Comparison of ENCODE assay signal across 9 cellular contexts in genomic region chr5:35202319-35203111, GRCh38. TPM values are rescaled to one million over a fixed set of nuclear protein-coding genes. Genes with fewer than 3 reads are reported as not detected.
A peak's percentile ranks its signal among the peaks of the same experiment; 100 is the strongest.
DNase-seq lines count a peak whose midpoint lies in the region; ATAC-seq and TF ChIP-seq lines count a peak whose summit lies in the region.
"Had no signal": no experiment of that assay in that cellular context is flagged by ENCODE, and none has a peak within 500 bp of the region (broad histone marks: within the 10 kb centered on the region; RNA-seq: fewer than 3 reads in every experiment).

No MANE protein-coding gene starts in this region.

- no peaks in the 10 kb centered on the region for H3K79me2 ChIP-seq in mesendoderm (ENCODE audit: control insufficient read depth, insufficient read depth, low read length)

- no peak overlapping the region for H3K4me2 ChIP-seq in mesendoderm (ENCODE audit: low read length)

- ATAC-seq in GM18520 (IDR thresholded peaks at IDR 0.05; ENCODE audit: unreplicated experiment) (peak; percentile 50), HG03565 (IDR thresholded peaks at IDR 0.05; ENCODE audit: unreplicated experiment) (peak; percentile 92), GM18505 (IDR thresholded peaks at IDR 0.05; ENCODE audit: unreplicated experiment) (no peak)

- no peak overlapping the region for H2BK15ac ChIP-seq in mesendoderm (replicated peaks; ENCODE audit: low read depth)

- no peaks in the 10 kb centered on the region for H3K79me1 ChIP-seq in mesendoderm (ENCODE audit: low read length)

- WGBS in mesendoderm (ENCODE audit: extremely low coverage, insufficient coverage, low lambda C conversion rate): no CpG with 5 or more reads among the region's 5 CpGs

- H4K8ac ChIP-seq in mesendoderm (ENCODE audit: low read depth, low read length): no peak overlapping the region

- no peak overlapping the region for H3K4ac ChIP-seq in mesendoderm (ENCODE audit: low read depth, low read length)

- H3K4me3 ChIP-seq in mesendoderm (ENCODE audit: low read length): no peak overlapping the region

- no peak overlapping the region for H2AK5ac ChIP-seq in mesendoderm (ENCODE audit: low read length)

- H3K4me3 Mint-ChIP-seq in CD14-positive monocyte: no peak overlapping the region
- H3K4me3 Mint-ChIP-seq: T-cell had no signal

- H4K5ac ChIP-seq in mesendoderm (ENCODE audit: low read length): no peak overlapping the region

- no peak overlapping the region for H3K18ac ChIP-seq in mesendoderm (ENCODE audit: low read length)

- intact Hi-C loops in CD14-positive monocyte (cut with micrococcal nuclease): no loop called here

- no peak overlapping the region for H3K27ac ChIP-seq in mesendoderm (ENCODE audit: low read depth, low read length)

- no peaks in the 10 kb centered on the region for H3K9me3 Mint-ChIP-seq in CD14-positive monocyte
- H3K9me3 Mint-ChIP-seq: T-cell had no signal

- TF ChIP-seq CTCF in CD14-positive monocyte (IDR thresholded peaks at IDR 0.05): peak; percentile 69

- no peak for DNase-seq in CD14-positive monocyte (ENCODE audit: low spot score)
- DNase-seq in SK-MEL-5 (ENCODE audit: low read depth, low spot score): peak; percentile 83
- DNase-seq in dermis blood vessel endothelial cell: peak; percentile 37
- peak; percentile 83 for DNase-seq in mesendoderm
- no peak for DNase-seq in NCI-H2196 treated with DMSO at 0.1 percent for 48 hours (lab: John Stamatoyannopoulos, UW; ENCODE audit: unreplicated experiment)

- H3K27me3 Mint-ChIP-seq in CD14-positive monocyte (ENCODE audit: low read depth in 3 of 3): no peaks in the 10 kb centered on the region

- peaks cover 12% of the 10 kb centered on the region for H3K4me1 Mint-ChIP-seq in CD14-positive monocyte
- H3K4me1 Mint-ChIP-seq: T-cell had no signal

- no peak overlapping the region for H3K23ac ChIP-seq in mesendoderm (ENCODE audit: low read length)

- H2BK120ac ChIP-seq in mesendoderm (ENCODE audit: low read depth, low read length): no peak overlapping the region

- H3K56ac ChIP-seq in mesendoderm (ENCODE audit: low read length): no peak overlapping the region

- H2BK5ac ChIP-seq in mesendoderm (ENCODE audit: low read length): no peak overlapping the region

- TF ChIP-seq POLR2A in GM18505 (IDR thresholded peaks at IDR 0.05; ENCODE audit: borderline replicate concordance, extremely low read depth, insufficient read depth, insufficient read length): no peak

- H3K36me3 ChIP-seq in mesendoderm (ENCODE audit: control insufficient read depth, insufficient read depth, low read length): no peaks in the 10 kb centered on the region

- peaks cover 2% of the 10 kb centered on the region for H3K4me1 ChIP-seq in mesendoderm (ENCODE audit: control insufficient read depth, low read depth, low read length)

- peaks cover 11 to 30% of the 10 kb centered on the region in 2 donors for H3K36me3 Mint-ChIP-seq in CD14-positive monocyte
- H3K36me3 Mint-ChIP-seq: T-cell had no signal

- H3K27ac Mint-ChIP-seq in CD14-positive monocyte: no peak overlapping the region
- H3K27ac Mint-ChIP-seq: T-cell had no signal

- no peak overlapping the region for H3K9ac ChIP-seq in mesendoderm (ENCODE audit: low read length)

- in situ Hi-C loops in SK-MEL-5 (cut with HindIII; ENCODE audit: low pct_unique_long_range_greater_than_20kb, low sequenced_read_pairs): no loop called here

- H3K27me3 ChIP-seq in mesendoderm (ENCODE audit: insufficient read depth, low read length, poor library complexity): no peaks in the 10 kb centered on the region

RNA-seq across cellular contexts. Expression of gene PRLR, which starts 27.8 kb away (rescaled TPM):
- polyA plus RNA-seq in CD14-positive monocyte: under 1 TPM; 0.12 to 0.88 TPM
- 21.4 and 22.2 TPM in 2 replicates for total RNA-seq in SK-MEL-5 (2014; rRNA removed; shearing (Covaris generic))
- 4.4 and 8.8 TPM in 2 replicates for polyA plus RNA-seq in SK-MEL-5 (2015; cell fraction: cytosol; rRNA removed)
- 7.2 and 13.2 TPM in 2 replicates for polyA plus RNA-seq in SK-MEL-5 (2015; cell fraction: nucleus; rRNA removed)
- not detected in 2 replicates for total RNA-seq in dermis blood vessel endothelial cell
- polyA plus RNA-seq in mesendoderm (2013, experiment 1 of 2): 2.4 TPM
- 2.5 TPM for polyA plus RNA-seq in mesendoderm (2013, experiment 2 of 2)

Comparison
In these comparisons a context has a peak if more than half of its experiments do, and no peak if none do; other contexts are left out.
1. DNase-seq: peak in SK-MEL-5 (single experiment), dermis blood vessel endothelial cell (single experiment) and mesendoderm (single experiment); none in CD14-positive monocyte (single experiment) and NCI-H2196 treated with DMSO at 0.1 percent for 48 hours (single experiment).
2. RNA of gene PRLR, which starts 27.8 kb away (total RNA-seq): 21.4 to 22.2 TPM in SK-MEL-5; not detected in dermis blood vessel endothelial cell; every median in the first group is over 10 times any median in the second.